Comparison of ENCODE assay signal across 8 cellular contexts in genomic region chr2:161905389-161906046, GRCh38.
A peak's percentile ranks its signal among the peaks of the same experiment; 100 is the strongest.
DNase-seq lines count a peak whose midpoint lies in the region; ATAC-seq and TF ChIP-seq lines count a peak whose summit lies in the region.

No MANE protein-coding gene starts in this region.

- ATAC-seq in GM19438 (IDR thresholded peaks at IDR 0.05; ENCODE audit: low read depth, unreplicated experiment), result peak; percentile 68
- ATAC-seq in HG03439 (IDR thresholded peaks at IDR 0.05; ENCODE audit: unreplicated experiment), result peak; percentile 87

- no peaks in the 10 kb centered on the region for H3K36me3 ChIP-seq in tibial nerve
- no peaks in the 10 kb centered on the region for H3K36me3 ChIP-seq in testis (ENCODE audit: low read depth, missing control alignments)

- TF ChIP-seq CTCF in tibial nerve (IDR thresholded peaks at IDR 0.05) (no peak), testis (IDR thresholded peaks at IDR 0.05) (no peak)

- intact Hi-C loops in testis (cut with DNase I; ENCODE audit: low total_unique reads), result no loop called here

- H3K9me3 ChIP-seq in tibial nerve (no peaks in the 10 kb centered on the region), testis (no peaks in the 10 kb centered on the region)

- DNase-seq in DMS79 treated with DMSO at 0.1 percent for 48 hours (lab: John Stamatoyannopoulos, UW), result peak; percentile 64
- DNase-seq in RKO (ENCODE audit: low spot score), result peak; percentile 36
- DNase-seq in kidney tubule cell (ENCODE audit: low spot score), result peak; percentile 93
- no peak for DNase-seq in tibial nerve (ENCODE audit: low spot score in 2 of 2)
- DNase-seq in testis, result no peak
- DNase-seq in AG20443 (ENCODE audit: low spot score), result no peak

- H3K4me3 ChIP-seq in tibial nerve (no peak overlapping the region), testis (no peak overlapping the region)

- TF ChIP-seq EP300 in tibial nerve (IDR thresholded peaks at IDR 0.05), result no peak

- H3K4me1 ChIP-seq in tibial nerve (no peaks in the 10 kb centered on the region), testis (no peaks in the 10 kb centered on the region)

- H3K27me3 ChIP-seq in tibial nerve (no peaks in the 10 kb centered on the region), testis (no peaks in the 10 kb centered on the region)

- 36 to 40% methylated on average over 5 of the region's 5 CpGs for WGBS in tibial nerve, 2 donors
- 64 to 65% methylated on average over 5 of the region's 5 CpGs for WGBS in testis, 2 donors

- no peak for TF ChIP-seq POLR2A in tibial nerve (IDR thresholded peaks at IDR 0.05)
- TF ChIP-seq POLR2A in testis (IDR thresholded peaks at IDR 0.05), result no peak

- no peak overlapping the region for H3K27ac ChIP-seq in tibial nerve
- H3K27ac ChIP-seq in testis, result no peak overlapping the region

Comparison
In these comparisons a context has a peak if more than half of its experiments do, and no peak if none do; other contexts are left out.
1. DNase-seq: peak in DMS79 treated with DMSO at 0.1 percent for 48 hours (single experiment), RKO (single experiment) and kidney tubule cell (single experiment); none in tibial nerve (0 of 2), testis (single experiment) and AG20443 (single experiment).